8 cellular contexts compared by ENCODE assay signal in genomic region chr14:61761959-61762786, GRCh38. TPM values are rescaled to one million over a fixed set of nuclear protein-coding genes. Genes with fewer than 3 reads are reported as not detected.
DNase-seq lines count a peak whose midpoint lies in the region; ATAC-seq and TF ChIP-seq lines count a peak whose summit lies in the region.

Gene SNAPC1 (plus strand): TSS chr14:61762420. CDS start chr14:61762461, 41 bp downstream.

- TF ChIP-seq CTCF in BJ (IDR thresholded peaks at IDR 0.05; ENCODE audit: insufficient read depth, low read depth, low read length): no peak
- no peak for TF ChIP-seq CTCF in kidney epithelial cell (IDR thresholded peaks at IDR 0.05; ENCODE audit: insufficient read depth, low read length, poor library complexity, severe bottlenecking)

- peak; percentile 95 for ATAC-seq in HG03457 (IDR thresholded peaks at IDR 0.05; ENCODE audit: unreplicated experiment)

- peak within 1 kb of the TSS; percentile 96 for H3K27ac ChIP-seq in cingulate gyrus (ENCODE audit: low read depth, low read length)

- H3K4me3 ChIP-seq in BJ (ENCODE audit: low read depth, low read length) (peak within 1 kb of the TSS; percentile 60), kidney epithelial cell (ENCODE audit: low read depth, low read length) (peak within 1 kb of the TSS; percentile 93)

- CTCF ChIA-PET in BJ (lab: Yijun Ruan, JAX): interaction anchor here (0.9 to 1.6 kb wide), 6 partner anchors 9 to 1757 kb away, joined by 3 to 4 read pairs (median 3); no protein-coding TSS in a partner anchor

- POLR2A ChIA-PET in BJ (lab: Charles Lee): interaction anchor here (1.0 to 1.4 kb wide), 2 partner anchors 9 to 13 kb away, joined by 3 to 4 read pairs; no protein-coding TSS in a partner anchor

- DNase-seq in BJ (ENCODE audit: low read depth) (peak; percentile 86), GM19240 (ENCODE audit: insufficient read length, low spot score) (peak; percentile 94), NCI-H524 (lab: John Stamatoyannopoulos, UW) (peak; percentile 99 to 100), kidney epithelial cell (ENCODE audit: low read depth) (peak; percentile 94)
- peak; percentile 97 for DNase-seq in activated CD4-positive, alpha-beta T cell treated with anti-CD3 and anti-CD28 coated beads for 4 hours
- peak; percentile 99 for DNase-seq in stimulated activated CD4-positive, alpha-beta T cell treated with anti-CD3 and anti-CD28 coated beads, Interleukin-15, amount 100 ng/mL, for 24 hours

- H3K27me3 ChIP-seq in BJ (ENCODE audit: control insufficient read depth, insufficient read depth, low read length) (no peaks in the 10 kb centered on the region), kidney epithelial cell (ENCODE audit: control insufficient read depth, insufficient read depth, low read length) (no peaks in the 10 kb centered on the region)

- no peaks in the 10 kb centered on the region for H3K36me3 ChIP-seq in BJ (ENCODE audit: control insufficient read depth, insufficient read depth, low read length)
- no peaks in the 10 kb centered on the region for H3K36me3 ChIP-seq in kidney epithelial cell (ENCODE audit: control insufficient read depth, insufficient read depth, low read length)

RNA-seq across cellular contexts. Expression of gene SNAPC1, which starts in this region (rescaled TPM):
- polyA plus RNA-seq in BJ (2011; rRNA removed): 6.2 and 15.3 TPM in 2 replicates
- polyA minus RNA-seq in BJ (2011; rRNA and poly(A)+ RNA removed): 3.4 and 4.4 TPM in 2 replicates
- total RNA-seq in kidney epithelial cell: 10.6 and 16.1 TPM in 2 replicates

Comparison
In these comparisons a context has a peak if more than half of its experiments do, and no peak if none do; other contexts are left out.
1. Peak in every context shown above with its lines: DNase-seq, ATAC-seq, H3K4me3 ChIP-seq and H3K27ac ChIP-seq.